Comparison of ENCODE assay signal across 22 cellular contexts in genomic region chr2:208001924-208002323, GRCh38.
"Had no signal": no experiment of that assay in that cellular context is flagged by ENCODE, and none has a peak within 500 bp of the region (broad histone marks: within the 10 kb centered on the region; RNA-seq: fewer than 3 reads in every experiment).

No MANE protein-coding gene starts in this region.

- H3K4me1 ChIP-seq: uterus had no signal

- H3K27ac ChIP-seq: esophagus squamous epithelium, lower lobe of right lung, psoas muscle, right lobe of liver, thoracic aorta, tibial nerve, upper lobe of left lung, uterus had no signal

- H3K9me3 ChIP-seq: esophagus squamous epithelium, lower lobe of right lung, psoas muscle, right lobe of liver, thoracic aorta, tibial nerve, upper lobe of left lung, uterus had no signal

- H3K4me3 ChIP-seq: coronary artery, esophagus squamous epithelium, lower lobe of right lung, psoas muscle, right lobe of liver, thoracic aorta, tibial nerve, upper lobe of left lung, uterus had no signal

- H3K9me3 Mint-ChIP-seq: naive thymus-derived CD8-positive, alpha-beta T cell; nephron progenitor cell; stimulated activated naive B cell treated with anti-CD40 and anti-IgM and Interleukin-4, amounts not matched to agents 10 μg/mL and 1 μg/mL and 100 μg/mL, for 72 hours; stimulated activated naive CD8-positive, alpha-beta T cell treated with anti-CD3 and anti-CD28 coated beads, Interleukin-15, Interleukin-2, amounts not matched to agents 100 ng/mL and 50 ng/mL, for 24 hours had no signal

- H3K27me3 Mint-ChIP-seq: naive thymus-derived CD8-positive, alpha-beta T cell; stimulated activated naive B cell treated with anti-CD40 and anti-IgM and Interleukin-4, amounts not matched to agents 10 μg/mL and 1 μg/mL and 100 μg/mL, for 72 hours; stimulated activated naive CD8-positive, alpha-beta T cell treated with anti-CD3 and anti-CD28 coated beads, Interleukin-15, Interleukin-2, amounts not matched to agents 100 ng/mL and 50 ng/mL, for 24 hours had no signal

- H3K4me1 Mint-ChIP-seq: nephron progenitor cell had no signal

- ATAC-seq: left lobe of liver; naive thymus-derived CD8-positive, alpha-beta T cell; psoas muscle; right lobe of liver; stimulated activated naive B cell treated with anti-CD40 and anti-IgM and Interleukin-4, amounts not matched to agents 10 μg/mL and 1 μg/mL and 100 μg/mL, for 72 hours had no signal

- H3K27ac Mint-ChIP-seq: naive thymus-derived CD8-positive, alpha-beta T cell; nephron progenitor cell; stimulated activated naive B cell treated with anti-CD40 and anti-IgM and Interleukin-4, amounts not matched to agents 10 μg/mL and 1 μg/mL and 100 μg/mL, for 72 hours; stimulated activated naive CD8-positive, alpha-beta T cell treated with anti-CD3 and anti-CD28 coated beads, Interleukin-15, Interleukin-2, amounts not matched to agents 100 ng/mL and 50 ng/mL, for 24 hours had no signal

- H3K27me3 ChIP-seq: esophagus squamous epithelium, right lobe of liver, tibial nerve, upper lobe of left lung, uterus had no signal

- H3K36me3 ChIP-seq: uterus had no signal

- H3K4me3 Mint-ChIP-seq: naive thymus-derived CD8-positive, alpha-beta T cell; nephron progenitor cell; stimulated activated naive B cell treated with anti-CD40 and anti-IgM and Interleukin-4, amounts not matched to agents 10 μg/mL and 1 μg/mL and 100 μg/mL, for 72 hours; stimulated activated naive CD8-positive, alpha-beta T cell treated with anti-CD3 and anti-CD28 coated beads, Interleukin-15, Interleukin-2, amounts not matched to agents 100 ng/mL and 50 ng/mL, for 24 hours had no signal

- DNase-seq: dermis blood vessel endothelial cell; effector memory CD4-positive, alpha-beta T cell; esophagus squamous epithelium; foreskin melanocyte; glutamatergic neuron; lower lobe of right lung; naive thymus-derived CD8-positive, alpha-beta T cell; nephron progenitor cell; nucleus accumbens; psoas muscle; right lobe of liver; small intestine; stimulated activated CD4-positive, alpha-beta T cell treated with anti-CD3 and anti-CD28 coated beads, Interleukin-15, amount 100 ng/mL, for 24 hours; stimulated activated CD4-positive, alpha-beta T cell treated with anti-CD3 and anti-CD28 coated beads, Interleukin-2, amount 100 ng/mL, for 48 hours; stimulated activated naive B cell treated with anti-CD40 and anti-IgM and Interleukin-4, amounts not matched to agents 10 μg/mL and 1 μg/mL and 100 μg/mL, for 72 hours; upper lobe of left lung; uterus had no signal
